ENCODE assay signal across 11 cellular contexts in genomic region chr2:230575640-230576324, GRCh38.
DNase-seq lines count a peak whose midpoint lies in the region; ATAC-seq, FAIRE-seq and TF ChIP-seq lines count a peak whose summit lies in the region.
"Had no signal": no experiment of that assay in that cellular context is flagged by ENCODE, and none has a peak within 500 bp of the region (broad histone marks: within the 10 kb centered on the region; RNA-seq: fewer than 3 reads in every experiment).

No MANE protein-coding gene starts in this region.

- no peak for FAIRE-seq in GM12878 (lab: Jason Lieb, UNC)
- FAIRE-seq: A204.1 had no signal

- H3K27me3 Mint-ChIP-seq in activated CD4-positive, alpha-beta T cell treated with anti-CD3 and anti-CD28 coated beads, Interleukin-2, amount 10 ng/mL, durations not matched to agents 24 days and 14 days, result no peaks in the 10 kb centered on the region

- BruUV-seq in GM12878 (replicated peaks; lab: Mats Ljungman, UMichigan), result TSS peak; percentile 15
- no TSS peak for BruUV-seq in PC-3 (replicated peaks; lab: Mats Ljungman, UMichigan)

- H3K4me1 Mint-ChIP-seq in activated CD4-positive, alpha-beta T cell treated with anti-CD3 and anti-CD28 coated beads, Interleukin-2, amount 10 ng/mL, durations not matched to agents 24 days and 14 days, result peaks cover 10% of the 10 kb centered on the region

- intact Hi-C loops in activated CD4-positive, alpha-beta T cell treated with anti-CD3 and anti-CD28 coated beads, Interleukin-2, amount 10 ng/mL, durations not matched to agents 24 days and 14 days (cut with micrococcal nuclease), result no loop called here
- intact Hi-C loops in GM12878 (cut with micrococcal nuclease; ENCODE audit: unreplicated experiment), result no loop called here
- intact Hi-C loops in PC-3 (cut with micrococcal nuclease), result no loop called here
- intact Hi-C loops in left cardiac atrium (cut with DNase I), result no loop called here

- no peaks in the 10 kb centered on the region for H3K27me3 ChIP-seq in GM12878 (replicated peaks in 1 of 2; ENCODE audit: control insufficient read depth in 2 of 2, insufficient read depth in 2 of 2, low read length in 1 of 2)
- no peaks in the 10 kb centered on the region for H3K27me3 ChIP-seq in PC-3 (ENCODE audit: low read length)

- H3K79me2 ChIP-seq in GM12878 (ENCODE audit: control insufficient read depth, insufficient read depth, low read length), result no peaks in the 10 kb centered on the region
- H3K79me2 ChIP-seq in PC-3 (ENCODE audit: low read length), result no peaks in the 10 kb centered on the region

- SMC1A ChIA-PET in GM12878 (lab: Charles Lee; ENCODE audit: uncharacterized antibody, unreplicated experiment), result no interaction called here

- H3K36me3 Mint-ChIP-seq in activated CD4-positive, alpha-beta T cell treated with anti-CD3 and anti-CD28 coated beads, Interleukin-2, amount 10 ng/mL, durations not matched to agents 24 days and 14 days (ENCODE audit: low read depth), result peaks cover 13% of the 10 kb centered on the region

- peak; percentile 27 for DNase-seq in DMS53 (lab: John Stamatoyannopoulos, UW)
- DNase-seq in DMS53 treated with DMSO at 0.1 percent for 48 hours (lab: John Stamatoyannopoulos, UW; ENCODE audit: unreplicated experiment), result no peak
- DNase-seq in activated CD4-positive, alpha-beta T cell treated with anti-CD3 and anti-CD28 coated beads, Interleukin-2, amount 10 ng/mL, durations not matched to agents 24 days and 14 days, result peak; percentile 74
- DNase-seq in GM12878 (ENCODE audit: low read depth, low spot score), result no peak
- DNase-seq in stimulated activated CD8-positive, alpha-beta memory T cell treated with anti-CD3 and anti-CD28 coated beads, Interleukin-7, amount 100 ng/mL, for 4 hours (ENCODE audit: low read depth in 2 of 2), result peak; percentile 50 to 68
- DNase-seq in PC-3, result no peak
- DNase-seq in left cardiac atrium, result no peak
- DNase-seq: esophagus squamous epithelium, mesendoderm had no signal

- no peak for TF ChIP-seq POLR2A in GM12878 (IDR thresholded peaks at IDR 0.05; ENCODE audit: low read depth, low read length)

- CTCF ChIA-PET in GM12878 (lab: Yijun Ruan, JAX), result interaction anchor here (1.0 kb wide), 1 partner anchor 25 kb away, joined by 3 read pairs; no protein-coding TSS in a partner anchor
- CTCF ChIA-PET in PC-3 (lab: Charles Lee), result interaction anchor here (0.6 kb wide), 1 partner anchor 23 kb away, joined by 4 read pairs; no protein-coding TSS in a partner anchor

- no peaks in the 10 kb centered on the region for H3F3A ChIP-seq in PC-3 (ENCODE audit: low read length, unreplicated experiment)

- peaks cover 12% of the 10 kb centered on the region for H3K9me3 Mint-ChIP-seq in activated CD4-positive, alpha-beta T cell treated with anti-CD3 and anti-CD28 coated beads, Interleukin-2, amount 10 ng/mL, durations not matched to agents 24 days and 14 days

- in situ Hi-C loops in GM12878 (cut with MboI), result no loop called here

- peak overlapping the region; percentile 76 for H3K27ac Mint-ChIP-seq in activated CD4-positive, alpha-beta T cell treated with anti-CD3 and anti-CD28 coated beads, Interleukin-2, amount 10 ng/mL, durations not matched to agents 24 days and 14 days

- H3K4me3 ChIP-seq in GM12878 (no peak overlapping the region), PC-3 (ENCODE audit: low read length) (no peak overlapping the region)
- H3K4me3 ChIP-seq: esophagus squamous epithelium had no signal

- H3K9me3 ChIP-seq in GM12878 (replicated peaks; ENCODE audit: control insufficient read depth, insufficient read depth, low read length) (peaks cover 13% of the 10 kb centered on the region; the same call in 2 of the 3 replicates), PC-3 (ENCODE audit: low read length) (no peaks in the 10 kb centered on the region)

- H3K27ac ChIP-seq in GM12878 (ENCODE audit: control insufficient read depth, insufficient read depth), result no peak overlapping the region
- no peak overlapping the region for H3K27ac ChIP-seq in PC-3 (ENCODE audit: low read length)
- H3K27ac ChIP-seq: esophagus squamous epithelium had no signal

- peaks cover 7 to 11% of the 10 kb centered on the region in 2 experiments for H3K36me3 ChIP-seq in GM12878 (ENCODE audit: control insufficient read depth in 2 of 2, insufficient read depth in 2 of 2, low read length in 1 of 2)
- no peaks in the 10 kb centered on the region for H3K36me3 ChIP-seq in PC-3 (ENCODE audit: low read depth, low read length)
- H3K36me3 ChIP-seq: esophagus squamous epithelium had no signal

- H3K9me2 ChIP-seq in PC-3 (replicated peaks; ENCODE audit: low read length), result no peaks in the 10 kb centered on the region

- POLR2A ChIA-PET in GM12878 (lab: Charles Lee) (no interaction called here), PC-3 (lab: Charles Lee; ENCODE audit: unreplicated experiment) (no interaction called here)

- H2AFZ ChIP-seq in GM12878 (ENCODE audit: control insufficient read depth, low read depth, low read length), result no peak overlapping the region
- no peak overlapping the region for H2AFZ ChIP-seq in PC-3 (ENCODE audit: low read length)

- H3K9ac ChIP-seq in GM12878 (ENCODE audit: control insufficient read depth, insufficient read depth, low read length) (no peak overlapping the region), PC-3 (ENCODE audit: low read length) (no peak overlapping the region)

- no peak overlapping the region for H3K4me2 ChIP-seq in GM12878 (ENCODE audit: control insufficient read depth, insufficient read depth)
- no peak overlapping the region for H3K4me2 ChIP-seq in PC-3 (ENCODE audit: low read length)

- no peak for TF ChIP-seq EP300 in GM12878 (IDR thresholded peaks at IDR 0.05; ENCODE audit: borderline replicate concordance in 1 of 2, control insufficient read depth in 1 of 2, low read depth in 2 of 2, low read length in 2 of 2)

- no peak for TF ChIP-seq RAD21 in GM12878 (IDR thresholded peaks at IDR 0.05; ENCODE audit: insufficient read depth, low read depth, low read length)

- peak overlapping the region; percentile 10 for H3K4me3 Mint-ChIP-seq in activated CD4-positive, alpha-beta T cell treated with anti-CD3 and anti-CD28 coated beads, Interleukin-2, amount 10 ng/mL, durations not matched to agents 24 days and 14 days

- H3K4me1 ChIP-seq in GM12878 (ENCODE audit: control insufficient read depth, insufficient read depth, low read length), result peaks cover 21% of the 10 kb centered on the region
- H3K4me1 ChIP-seq in PC-3 (ENCODE audit: insufficient read depth, low read length), result peaks cover 10% of the 10 kb centered on the region
- H3K4me1 ChIP-seq: esophagus squamous epithelium had no signal

- WGBS in GM12878 (ENCODE audit: insufficient coverage, insufficient replicate concordance, low lambda C conversion rate, missing lambda C conversion rate), result 82% methylated on average over 9 of the region's 9 CpGs

- TF ChIP-seq CTCF in GM12878 (IDR thresholded peaks at IDR 0.05 in 2 of 3, conservative IDR thresholded peaks at IDR 0.05 in 1 of 3; ENCODE audit: control insufficient read depth in 2 of 3, extremely low read depth in 1 of 3, insufficient read depth in 1 of 3, low read depth in 3 of 3, low read length in 3 of 3), result no peak
- TF ChIP-seq CTCF in PC-3 (conservative IDR thresholded peaks at IDR 0.05; ENCODE audit: low read depth, low read length), result no peak

- H4K20me1 ChIP-seq in GM12878 (ENCODE audit: control insufficient read depth, insufficient read depth), result no peaks in the 10 kb centered on the region
- no peaks in the 10 kb centered on the region for H4K20me1 ChIP-seq in PC-3 (ENCODE audit: low read length)

- RAD21 ChIA-PET in GM12878 (lab: Charles Lee; ENCODE audit: unreplicated experiment), result no interaction called here

- no peak for ATAC-seq in GM12878
- no peak for ATAC-seq in PC-3
- no peak for ATAC-seq in left cardiac atrium
- no peak for ATAC-seq in GM18867 (IDR thresholded peaks at IDR 0.05; ENCODE audit: unreplicated experiment)

TF ChIP-seq in GM12878, 131 proteins besides CTCF, POLR2A, EP300 and RAD21:
- no peak for TF ChIP-seq SREBF1 (IDR thresholded peaks at IDR 0.05; ENCODE audit: low read length)
- no peak for TF ChIP-seq E2F8 (IDR thresholded peaks at IDR 0.05; ENCODE audit: low read depth, partially characterized antibody)
- no peak for TF ChIP-seq JUND (IDR thresholded peaks at IDR 0.05; ENCODE audit: low read depth, low read length)
- no peak for TF ChIP-seq FOXK2 (IDR thresholded peaks at IDR 0.05)
- TF ChIP-seq RFX5 (IDR thresholded peaks at IDR 0.05; ENCODE audit: low read depth, low read length), result no peak
- TF ChIP-seq ZNF217 (IDR thresholded peaks at IDR 0.05), result no peak
- no peak for TF ChIP-seq KLF5 (IDR thresholded peaks at IDR 0.05; ENCODE audit: partially characterized antibody)
- TF ChIP-seq EGR1 (IDR thresholded peaks at IDR 0.05; ENCODE audit: borderline replicate concordance in 1 of 2, low read depth in 2 of 2, low read length in 2 of 2), result no peak
- no peak for TF ChIP-seq BRCA1 (IDR thresholded peaks at IDR 0.05; ENCODE audit: low read depth, low read length)

Comparison
In these comparisons a context has a peak if more than half of its experiments do, and no peak if none do; other contexts are left out.
1. DNase-seq: peak in DMS53 (single experiment), activated CD4-positive, alpha-beta T cell treated with anti-CD3 and anti-CD28 coated beads, Interleukin-2, amount 10 ng/mL, durations not matched to agents 24 days and 14 days (single experiment) and stimulated activated CD8-positive, alpha-beta memory T cell treated with anti-CD3 and anti-CD28 coated beads, Interleukin-7, amount 100 ng/mL, for 4 hours (2 of 2); none in DMS53 treated with DMSO at 0.1 percent for 48 hours (single experiment), GM12878 (single experiment), PC-3 (single experiment) and left cardiac atrium (single experiment).